In genomic region chr11:100863080-100863581, GRCh38 we compare ENCODE assay signal across 9 cellular contexts.
DNase-seq lines count a peak whose midpoint lies in the region; ATAC-seq and TF ChIP-seq lines count a peak whose summit lies in the region.
"Had no signal": no experiment of that assay in that cellular context is flagged by ENCODE, and none has a peak within 500 bp of the region (broad histone marks: within the 10 kb centered on the region; RNA-seq: fewer than 3 reads in every experiment).

No MANE protein-coding gene starts in this region.

- no peak for TF ChIP-seq POLR2A in esophagus muscularis mucosa (IDR thresholded peaks at IDR 0.05; ENCODE audit: low read depth)

- no peak for TF ChIP-seq CTCF in esophagus muscularis mucosa (IDR thresholded peaks at IDR 0.05)

- H3K27me3 ChIP-seq in esophagus muscularis mucosa: no peaks in the 10 kb centered on the region
- H3K27me3 ChIP-seq: BLaER1 treated with 17β-estradiol and CSF1 and Interleukin-3, amounts not matched to agents 10 nM and 100 nM had no signal

- intact Hi-C loops in esophagus muscularis mucosa (cut with DNase I) (no loop called here), posterior cingulate gyrus (cut with DNase I) (no loop called here)

- no peak overlapping the region for H3K27ac ChIP-seq in esophagus muscularis mucosa (replicated peaks in 1 of 4)
- H3K27ac ChIP-seq: BLaER1 treated with 17β-estradiol and CSF1 and Interleukin-3, amounts not matched to agents 10 nM and 100 nM had no signal

- no peak for TF ChIP-seq EP300 in esophagus muscularis mucosa (IDR thresholded peaks at IDR 0.05)

- H3K4me3 ChIP-seq in esophagus muscularis mucosa: no peak overlapping the region
- H3K4me3 ChIP-seq: BLaER1 treated with 17β-estradiol and CSF1 and Interleukin-3, amounts not matched to agents 10 nM and 100 nM had no signal

- peaks cover 0 to 6% (median 2%) of the 10 kb centered on the region in 4 donors for H3K4me1 ChIP-seq in esophagus muscularis mucosa

- ATAC-seq in HG02588 (IDR thresholded peaks at IDR 0.05; ENCODE audit: unreplicated experiment): peak; percentile 64

- DNase-seq in NCI-H1417 (lab: John Stamatoyannopoulos, UW) (peak in 2 of 3 experiments; percentile 38 to 57), NCI-H1417 treated with DMSO at 0.1 percent for 48 hours (lab: John Stamatoyannopoulos, UW) (no peak), NCI-H524 (lab: John Stamatoyannopoulos, UW) (peak; percentile 61 to 85), glomerular visceral epithelial cell (ENCODE audit: extremely low spot score) (peak; percentile 53), esophagus muscularis mucosa (ENCODE audit: extremely low spot score) (no peak), posterior cingulate gyrus (no peak), SKM-1 treated with dmso at 0.1 percent for 144 hours (lab: John Stamatoyannopoulos, UW; ENCODE audit: unreplicated experiment) (no peak)

- 42% methylated on average over 2 of the region's 2 CpGs for WGBS in esophagus muscularis mucosa

- no peaks in the 10 kb centered on the region for H3K36me3 ChIP-seq in esophagus muscularis mucosa
- H3K36me3 ChIP-seq: BLaER1 treated with 17β-estradiol and CSF1 and Interleukin-3, amounts not matched to agents 10 nM and 100 nM had no signal

- no peaks in the 10 kb centered on the region for H3K9me3 ChIP-seq in esophagus muscularis mucosa

Comparison
In these comparisons a context has a peak if more than half of its experiments do, and no peak if none do; other contexts are left out.
1. DNase-seq: peak in NCI-H1417 (2 of 3), NCI-H524 (2 of 2) and glomerular visceral epithelial cell (single experiment); none in NCI-H1417 treated with DMSO at 0.1 percent for 48 hours (single experiment), esophagus muscularis mucosa (single experiment), posterior cingulate gyrus (0 of 10) and SKM-1 treated with dmso at 0.1 percent for 144 hours (single experiment).